Comparison of ENCODE assay signal across 12 cellular contexts in genomic region chr12:50053583-50053982, GRCh38.
"Had no signal": no experiment of that assay in that cellular context is flagged by ENCODE, and none has a peak within 500 bp of the region (broad histone marks: within the 10 kb centered on the region; RNA-seq: fewer than 3 reads in every experiment).

No MANE protein-coding gene starts in this region.

- ATAC-seq: activated T-helper 17 cell treated with anti-CD3 and anti-CD28 coated beads, Interleukin-2, amount 50 U/mL, for 72 hours; left lung; stimulated activated naive B cell treated with anti-CD40 and anti-IgM and Interleukin-4, amounts not matched to agents 10 μg/mL and 1 μg/mL and 100 μg/mL, for 72 hours; WTC11 had no signal

- H3K27me3 ChIP-seq: ovary, sigmoid colon had no signal

- H3K36me3 ChIP-seq: colonic mucosa, left lung, ovary, sigmoid colon had no signal

- DNase-seq: activated CD4-positive, alpha-beta T cell treated with anti-CD3 and anti-CD28 coated beads for 48 hours; activated naive CD4-positive, alpha-beta T cell treated with anti-CD3 and anti-CD28 coated beads, Interleukin-2, amount 10 ng/mL, durations not matched to agents 7 days and 5 days; colonic mucosa; left lung; ovary; sigmoid colon; stimulated activated CD4-positive, alpha-beta T cell treated with anti-CD3 and anti-CD28 coated beads, Interleukin-2, amount 100 ng/mL, for 24 hours; stimulated activated naive B cell treated with anti-CD40 and anti-IgM and Interleukin-4, amounts not matched to agents 10 μg/mL and 1 μg/mL and 100 μg/mL, for 72 hours; substantia nigra; trophoblast cell had no signal

- H3K27ac ChIP-seq: colonic mucosa, left lung, ovary, sigmoid colon had no signal

- H3K9me3 ChIP-seq: colonic mucosa, left lung, ovary, sigmoid colon had no signal

- H3K4me3 ChIP-seq: colonic mucosa, left lung, ovary, sigmoid colon had no signal
